17 cellular contexts compared by ENCODE assay signal in genomic region chr19:14401468-14401867, GRCh38. TPM values are rescaled to one million over a fixed set of nuclear protein-coding genes. Genes with fewer than 3 reads are reported as not detected.
DNase-seq lines count a peak whose midpoint lies in the region; ATAC-seq and TF ChIP-seq lines count a peak whose summit lies in the region.
"Had no signal": no experiment of that assay in that cellular context is flagged by ENCODE, and none has a peak within 500 bp of the region (broad histone marks: within the 10 kb centered on the region; RNA-seq: fewer than 3 reads in every experiment).

No MANE protein-coding gene starts in this region.

- no peaks in the 10 kb centered on the region for H3K9me3 Mint-ChIP-seq in CD4-positive, alpha-beta T cell
- H3K9me3 Mint-ChIP-seq in naive thymus-derived CD8-positive, alpha-beta T cell, result peaks cover 0 to 2% (median 0%) of the 10 kb centered on the region in 9 donors
- H3K9me3 Mint-ChIP-seq: activated naive CD8-positive, alpha-beta T cell treated with anti-CD3 and anti-CD28 coated beads, Interleukin-2, amount 10 ng/mL, durations not matched to agents 7 days and 5 days; CD8-positive, alpha-beta memory T cell; endodermal cell had no signal

- POLR2A ChIA-PET in CD4-positive, alpha-beta T cell (lab: Charles Lee), result interaction anchor here (1.7 kb wide), 1 partner anchor 19 kb away, joined by 9 read pairs; the partner anchor contains the start of gene ADGRE5
- POLR2A ChIA-PET in naive thymus-derived CD8-positive, alpha-beta T cell (lab: Charles Lee), result interaction anchor here (0.5 to 5.4 kb wide), 6 partner anchors 18 to 71 kb away, joined by 3 to 25 read pairs (median 4); partner anchors contain the start of gene ADGRE5

- peaks cover 90% of the 10 kb centered on the region for H3K36me3 Mint-ChIP-seq in CD4-positive, alpha-beta T cell (ENCODE audit: low read depth)
- H3K36me3 Mint-ChIP-seq in naive thymus-derived CD8-positive, alpha-beta T cell, result peaks cover 0 to 88% (median 28%) of the 10 kb centered on the region in 3 donors

- CTCF ChIA-PET in CD4-positive, alpha-beta T cell (lab: Charles Lee), result interaction anchor here (11.4 kb wide), 1 partner anchor 37 kb away, joined by 93 read pairs; no protein-coding TSS in a partner anchor

- peak overlapping the region; percentile 65 for H3K4me2 ChIP-seq in BLaER1
- H3K4me2 ChIP-seq: KMS-11 had no signal

- peaks cover 40% of the 10 kb centered on the region for H3K4me1 ChIP-seq in BLaER1
- peaks cover 2 to 6% of the 10 kb centered on the region in 2 donors for H3K4me1 ChIP-seq in ascending aorta

- no peak for ATAC-seq in CD4-positive, alpha-beta T cell (ENCODE audit: poor library complexity)
- ATAC-seq in naive thymus-derived CD8-positive, alpha-beta T cell, result no peak
- no peak for ATAC-seq in GM21528 (IDR thresholded peaks at IDR 0.05; ENCODE audit: low FRiP score, unreplicated experiment)

- no peak for TF ChIP-seq CTCF in CD4-positive, alpha-beta T cell (IDR thresholded peaks at IDR 0.05)
- TF ChIP-seq CTCF in ascending aorta (IDR thresholded peaks at IDR 0.05), result no peak

- DNase-seq in CD4-positive, alpha-beta T cell, result no peak
- DNase-seq in ascending aorta (ENCODE audit: low spot score in 2 of 2), result no peak
- peak in 2 of 10 donors; percentile 11 to 16 for DNase-seq in naive thymus-derived CD8-positive, alpha-beta T cell
- no peak for DNase-seq in NOMO-1 (lab: John Stamatoyannopoulos, UW; ENCODE audit: unreplicated experiment in 2 of 2)
- no peak for DNase-seq in HK-2 (ENCODE audit: unreplicated experiment)
- DNase-seq: activated CD4-positive, alpha-beta T cell treated with anti-CD3 and anti-CD28 coated beads for 4 hours; activated naive CD8-positive, alpha-beta T cell treated with anti-CD3 and anti-CD28 coated beads, Interleukin-2, amount 10 ng/mL, durations not matched to agents 7 days and 5 days; caudate nucleus; endodermal cell; NCI-H1105 treated with DMSO at 0.1 percent for 48 hours; Right ventricle myocardium superior; stimulated activated CD4-positive, alpha-beta T cell treated with anti-CD3 and anti-CD28 coated beads, Interleukin-15, amount 100 ng/mL, for 24 hours had no signal

- peak overlapping the region; percentile 48 for H3K4me3 Mint-ChIP-seq in CD4-positive, alpha-beta T cell
- peak overlapping the region in 5 of 10 donors; percentile 10 to 33 (median 19) for H3K4me3 Mint-ChIP-seq in naive thymus-derived CD8-positive, alpha-beta T cell
- H3K4me3 Mint-ChIP-seq: activated naive CD8-positive, alpha-beta T cell treated with anti-CD3 and anti-CD28 coated beads, Interleukin-2, amount 10 ng/mL, durations not matched to agents 7 days and 5 days; endodermal cell had no signal

- H3K27me3 ChIP-seq in BLaER1, result no peaks in the 10 kb centered on the region
- no peaks in the 10 kb centered on the region for H3K27me3 ChIP-seq in CD4-positive, alpha-beta T cell (ENCODE audit: control insufficient read depth, insufficient read depth, low read length)
- no peaks in the 10 kb centered on the region for H3K27me3 ChIP-seq in ascending aorta
- H3K27me3 ChIP-seq: suprapubic skin had no signal

- intact Hi-C loops in CD4-positive, alpha-beta T cell (cut with DNase I, micrococcal nuclease), result loop anchor here in 1 of 2 experiments (2.0 kb wide), 1 partner anchor 17 kb away; no protein-coding TSS in a partner anchor
- intact Hi-C loops in ascending aorta (cut with DNase I), result no loop called here

- peaks cover 84% of the 10 kb centered on the region for H3K36me3 ChIP-seq in BLaER1
- peaks cover 87 to 93% of the 10 kb centered on the region in 2 donors for H3K36me3 ChIP-seq in ascending aorta

- peaks cover 16% of the 10 kb centered on the region for H3K4me1 Mint-ChIP-seq in CD4-positive, alpha-beta T cell (ENCODE audit: low read depth)
- peaks cover 13 to 23% (median 17%) of the 10 kb centered on the region in 4 donors for H3K4me1 Mint-ChIP-seq in naive thymus-derived CD8-positive, alpha-beta T cell

- H3K4me3 ChIP-seq in BLaER1 (no peak overlapping the region), ascending aorta (no peak overlapping the region)
- H3K4me3 ChIP-seq: suprapubic skin had no signal

- H3K9me3 ChIP-seq in BLaER1 (no peaks in the 10 kb centered on the region), ascending aorta (no peaks in the 10 kb centered on the region)
- H3K9me3 ChIP-seq in CD4-positive, alpha-beta T cell (ENCODE audit: control insufficient read depth, low read length), result no peaks in the 10 kb centered on the region
- H3K9me3 ChIP-seq: suprapubic skin had no signal

- H3K27ac ChIP-seq in BLaER1 (peak overlapping the region; percentile 42), ascending aorta (peak overlapping the region; percentile 28 to 75)
- H3K27ac ChIP-seq in CD4-positive, alpha-beta T cell (ENCODE audit: low read depth, low read length), result peak overlapping the region; percentile 21
- H3K27ac ChIP-seq: KMS-11, suprapubic skin had no signal

- peaks cover 12% of the 10 kb centered on the region for H4K20me1 ChIP-seq in BLaER1

- no peaks in the 10 kb centered on the region for H3K27me3 Mint-ChIP-seq in CD4-positive, alpha-beta T cell
- no peaks in the 10 kb centered on the region for H3K27me3 Mint-ChIP-seq in naive thymus-derived CD8-positive, alpha-beta T cell
- H3K27me3 Mint-ChIP-seq: activated naive CD8-positive, alpha-beta T cell treated with anti-CD3 and anti-CD28 coated beads, Interleukin-2, amount 10 ng/mL, durations not matched to agents 7 days and 5 days had no signal

- H3K27ac Mint-ChIP-seq in CD4-positive, alpha-beta T cell, result peak overlapping the region; percentile 75
- peak overlapping the region in 7 of 10 donors; percentile 52 to 87 (median 83) for H3K27ac Mint-ChIP-seq in naive thymus-derived CD8-positive, alpha-beta T cell
- H3K27ac Mint-ChIP-seq: activated naive CD8-positive, alpha-beta T cell treated with anti-CD3 and anti-CD28 coated beads, Interleukin-2, amount 10 ng/mL, durations not matched to agents 7 days and 5 days; endodermal cell had no signal

- H3K9ac ChIP-seq in BLaER1, result no peak overlapping the region
- H3K9ac ChIP-seq: KMS-11 had no signal

RNA-seq across cellular contexts. Expression of gene DDX39A, which starts 17.7 kb away (rescaled TPM):
- total RNA-seq in CD4-positive, alpha-beta T cell, result 100 to 1,000 TPM; 296 to 299 TPM
- 83.4 TPM for total RNA-seq in ascending aorta
- 100 to 1,000 TPM; 158 to 165 TPM for total RNA-seq in naive thymus-derived CD8-positive, alpha-beta T cell
- polyA plus RNA-seq in naive thymus-derived CD8-positive, alpha-beta T cell, result 100 to 1,000 TPM in 2 of 3 donors, 10 to 100 TPM in 1; 96.0 to 136 (median 106) TPM

RNA-seq across cellular contexts. Expression of gene ADGRE5, which starts 20.2 kb away (rescaled TPM):
- total RNA-seq in CD4-positive, alpha-beta T cell, result 100 to 1,000 TPM; 745 to 751 TPM
- total RNA-seq in ascending aorta, result 201 TPM
- total RNA-seq in naive thymus-derived CD8-positive, alpha-beta T cell, result 100 to 1,000 TPM; 112 to 116 TPM
- polyA plus RNA-seq in naive thymus-derived CD8-positive, alpha-beta T cell, result 100 to 1,000 TPM; 122 to 164 (median 158) TPM

RNA-seq across cellular contexts. Expression of gene PKN1, which starts 31.6 kb away (rescaled TPM):
- total RNA-seq in CD4-positive, alpha-beta T cell, result 100 to 1,000 TPM; 171 TPM
- 231 TPM for total RNA-seq in ascending aorta
- total RNA-seq in naive thymus-derived CD8-positive, alpha-beta T cell, result 100 to 1,000 TPM; 188 to 200 TPM
- polyA plus RNA-seq in naive thymus-derived CD8-positive, alpha-beta T cell, result 10 to 100 TPM; 45.5 to 96.6 (median 56.8) TPM
